In the genomic region with DNA sequence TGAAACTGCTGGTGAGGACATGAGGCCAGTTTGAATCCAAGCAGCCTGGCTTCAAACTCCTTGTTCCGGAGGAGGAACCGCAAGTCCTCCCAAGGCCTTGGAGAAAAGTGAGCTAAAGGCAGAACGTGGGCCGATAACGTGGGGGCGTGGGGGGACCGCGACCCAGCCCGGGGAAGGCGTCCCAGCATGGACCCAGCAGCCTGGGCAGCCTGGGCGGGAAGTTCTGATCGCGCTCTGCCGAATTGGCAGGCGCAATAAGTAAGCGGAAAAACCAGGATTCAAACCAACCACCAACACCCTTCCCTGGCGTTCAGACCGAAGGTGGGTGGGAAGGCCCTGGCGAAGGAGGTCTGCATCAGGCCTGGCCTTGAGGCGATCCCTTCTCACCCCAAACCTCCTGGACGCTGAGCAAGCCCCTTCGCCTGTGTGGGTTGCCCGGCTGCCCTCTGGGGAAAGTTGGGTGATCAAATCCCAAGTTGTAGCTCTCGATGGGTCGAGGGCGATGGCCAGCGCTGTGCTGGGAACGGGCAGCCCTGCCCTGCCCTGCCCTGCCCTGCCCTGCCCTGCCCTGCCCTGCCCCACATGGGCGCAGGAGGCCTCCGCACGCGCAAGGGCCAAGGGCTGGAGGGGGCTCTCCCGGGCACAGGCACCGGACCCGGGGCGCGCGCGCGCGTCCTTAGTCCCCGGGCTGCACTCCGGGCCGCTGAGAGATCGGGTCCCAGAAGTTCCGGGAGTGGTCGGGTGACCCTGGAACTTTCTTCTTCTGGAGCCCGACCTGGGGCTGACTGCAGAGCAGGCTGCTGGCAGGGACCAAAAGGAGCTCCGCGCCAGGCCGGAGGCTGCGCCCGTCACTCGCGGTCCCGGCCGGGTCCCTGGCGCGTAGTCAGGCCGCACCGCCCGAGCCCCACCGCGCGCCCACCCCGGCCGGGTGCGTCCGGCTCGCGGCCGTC, we compare ENCODE assay signal across 1 cellular context.
TF ChIP-seq lines count a peak whose summit lies in the region.

No MANE protein-coding gene starts in this region.

TF ChIP-seq in HepG2, 621 proteins besides CTCF, POLR2A, EP300 and RAD21 (continued from another document and continues in another):
- TF ChIP-seq ZNF121 (CRISPR knock-in tag; IDR thresholded peaks at IDR 0.05) (peak; percentile 79), ZNF274 (CRISPR knock-in tag; IDR thresholded peaks at IDR 0.05) (peak; percentile 73), HNRNPK (IDR thresholded peaks at IDR 0.05; ENCODE audit: low read depth, low read length, poor library complexity, severe bottlenecking) (peak; percentile 26), MAX (IDR thresholded peaks at IDR 0.05) (peak; percentile 57; the same call in 1 of the 2 replicates), MEF2D (CRISPR knock-in tag; IDR thresholded peaks at IDR 0.05) (no peak), RORA (CRISPR knock-in tag; IDR thresholded peaks at IDR 0.05) (no peak), ZNF607 (CRISPR knock-in tag; IDR thresholded peaks at IDR 0.05; ENCODE audit: borderline replicate concordance) (no peak), POLR2G (IDR thresholded peaks at IDR 0.05; ENCODE audit: low read depth, low read length) (0 out of 2 replicates have a peak, but pooled peaks have one; percentile 43), NR3C1 (CRISPR knock-in tag; IDR thresholded peaks at IDR 0.05) (no peak), ARHGAP35 (CRISPR knock-in tag; IDR thresholded peaks at IDR 0.05; ENCODE audit: borderline replicate concordance) (no peak), HDAC1 (CRISPR knock-in tag; IDR thresholded peaks at IDR 0.05) (peak; percentile 31; the same call in 1 of the 2 replicates), KLF15 (CRISPR knock-in tag; IDR thresholded peaks at IDR 0.05; ENCODE audit: borderline replicate concordance) (0 out of 2 replicates have a peak, but pooled peaks have one; percentile 37), NPAS2 (CRISPR knock-in tag; IDR thresholded peaks at IDR 0.05; ENCODE audit: borderline replicate concordance) (peak; percentile 67; the same call in 1 of the 2 replicates), ZBTB38 (CRISPR knock-in tag; IDR thresholded peaks at IDR 0.05) (0 out of 2 replicates have a peak, but pooled peaks have one; percentile 37), CREB1 (IDR thresholded peaks at IDR 0.05) (no peak), CREB1 (CRISPR knock-in tag; IDR thresholded peaks at IDR 0.05) (no peak), ZNF503 (CRISPR knock-in tag; IDR thresholded peaks at IDR 0.05) (no peak), CHCHD3 (CRISPR knock-in tag; IDR thresholded peaks at IDR 0.05) (no peak; the same call in 1 of the 2 replicates), ZNF569 (CRISPR knock-in tag; IDR thresholded peaks at IDR 0.05; ENCODE audit: borderline replicate concordance) (no peak), ZNF256 (CRISPR knock-in tag; conservative IDR thresholded peaks at IDR 0.05) (no peak), ZFX (CRISPR knock-in tag; IDR thresholded peaks at IDR 0.05; ENCODE audit: low read depth) (peak; percentile 42; the same call in 1 of the 2 replicates), KDM5B (CRISPR knock-in tag; IDR thresholded peaks at IDR 0.05; ENCODE audit: borderline replicate concordance) (peak; percentile 15; the same call in 1 of the 2 replicates), ZNF468 (CRISPR knock-in tag; IDR thresholded peaks at IDR 0.05) (0 out of 2 replicates have a peak, but pooled peaks have one; percentile 42), ZSCAN25 (CRISPR knock-in tag; IDR thresholded peaks at IDR 0.05) (peak; percentile 62; the same call in 1 of the 2 replicates), KAT2B (IDR thresholded peaks at IDR 0.05; ENCODE audit: borderline replicate concordance, low read depth, low read length) (no peak), EZH2 (conservative IDR thresholded peaks at IDR 0.05; ENCODE audit: low read depth, low read length) (no peak), ZNF44 (CRISPR knock-in tag; IDR thresholded peaks at IDR 0.05) (no peak), ZFY (CRISPR knock-in tag; IDR thresholded peaks at IDR 0.05) (peak; percentile 43), ZC3H13 (CRISPR knock-in tag; IDR thresholded peaks at IDR 0.05) (peak; percentile 4), RBFOX2 (IDR thresholded peaks at IDR 0.05; ENCODE audit: low read depth, low read length) (no peak), ZNF614 (CRISPR knock-in tag; IDR thresholded peaks at IDR 0.05; ENCODE audit: borderline replicate concordance) (no peak), TBX2 (CRISPR knock-in tag; IDR thresholded peaks at IDR 0.05; ENCODE audit: borderline replicate concordance) (0 out of 2 replicates have a peak, but pooled peaks have one; percentile 21), RBAK (CRISPR knock-in tag; IDR thresholded peaks at IDR 0.05) (peak; percentile 39; the same call in 1 of the 2 replicates), ZNF547 (CRISPR knock-in tag; IDR thresholded peaks at IDR 0.05) (peak; percentile 23), NCOA2 (CRISPR knock-in tag; IDR thresholded peaks at IDR 0.05) (no peak), ZBTB33 (CRISPR knock-in tag; IDR thresholded peaks at IDR 0.05) (peak; percentile 50; the same call in 1 of the 2 replicates), ZNF33B (CRISPR knock-in tag; IDR thresholded peaks at IDR 0.05) (0 out of 2 replicates have a peak, but pooled peaks have one; percentile 39), ZNF574 (CRISPR knock-in tag; IDR thresholded peaks at IDR 0.05) (peak; percentile 10; the same call in 1 of the 2 replicates), PHF8 (CRISPR knock-in tag; IDR thresholded peaks at IDR 0.05) (peak; percentile 42; the same call in 1 of the 2 replicates), ZNF563 (CRISPR knock-in tag; IDR thresholded peaks at IDR 0.05) (peak; percentile 5; the same call in 1 of the 2 replicates), SMARCE1 (IDR thresholded peaks at IDR 0.05; ENCODE audit: borderline replicate concordance) (no peak), NONO (IDR thresholded peaks at IDR 0.05) (no peak), NONO (CRISPR knock-in tag; conservative IDR thresholded peaks at IDR 0.05) (peak; percentile 47; the same call in 1 of the 2 replicates), MEIS2 (CRISPR knock-in tag; IDR thresholded peaks at IDR 0.05) (0 out of 2 replicates have a peak, but pooled peaks have one; percentile 15), NRL (CRISPR knock-in tag; IDR thresholded peaks at IDR 0.05; ENCODE audit: borderline replicate concordance) (peak; percentile 70)
- TF ChIP-seq, protein P1, sequence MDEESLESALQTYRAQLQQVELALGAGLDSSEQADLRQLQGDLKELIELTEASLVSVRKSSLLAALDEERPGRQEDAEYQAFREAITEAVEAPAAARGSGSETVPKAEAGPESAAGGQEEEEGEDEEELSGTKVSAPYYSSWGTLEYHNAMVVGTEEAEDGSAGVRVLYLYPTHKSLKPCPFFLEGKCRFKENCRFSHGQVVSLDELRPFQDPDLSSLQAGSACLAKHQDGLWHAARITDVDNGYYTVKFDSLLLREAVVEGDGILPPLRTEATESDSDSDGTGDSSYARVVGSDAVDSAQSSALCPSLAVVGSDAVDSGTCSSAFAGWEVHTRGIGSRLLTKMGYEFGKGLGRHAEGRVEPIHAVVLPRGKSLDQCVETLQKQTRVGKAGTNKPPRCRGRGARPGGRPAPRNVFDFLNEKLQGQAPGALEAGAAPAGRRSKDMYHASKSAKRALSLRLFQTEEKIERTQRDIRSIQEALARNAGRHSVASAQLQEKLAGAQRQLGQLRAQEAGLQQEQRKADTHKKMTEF (CRISPR knock-in tag; IDR thresholded peaks at IDR 0.05) = peak; percentile 27; the same call in 1 of the 2 replicates
- TF ChIP-seq, protein P2, sequence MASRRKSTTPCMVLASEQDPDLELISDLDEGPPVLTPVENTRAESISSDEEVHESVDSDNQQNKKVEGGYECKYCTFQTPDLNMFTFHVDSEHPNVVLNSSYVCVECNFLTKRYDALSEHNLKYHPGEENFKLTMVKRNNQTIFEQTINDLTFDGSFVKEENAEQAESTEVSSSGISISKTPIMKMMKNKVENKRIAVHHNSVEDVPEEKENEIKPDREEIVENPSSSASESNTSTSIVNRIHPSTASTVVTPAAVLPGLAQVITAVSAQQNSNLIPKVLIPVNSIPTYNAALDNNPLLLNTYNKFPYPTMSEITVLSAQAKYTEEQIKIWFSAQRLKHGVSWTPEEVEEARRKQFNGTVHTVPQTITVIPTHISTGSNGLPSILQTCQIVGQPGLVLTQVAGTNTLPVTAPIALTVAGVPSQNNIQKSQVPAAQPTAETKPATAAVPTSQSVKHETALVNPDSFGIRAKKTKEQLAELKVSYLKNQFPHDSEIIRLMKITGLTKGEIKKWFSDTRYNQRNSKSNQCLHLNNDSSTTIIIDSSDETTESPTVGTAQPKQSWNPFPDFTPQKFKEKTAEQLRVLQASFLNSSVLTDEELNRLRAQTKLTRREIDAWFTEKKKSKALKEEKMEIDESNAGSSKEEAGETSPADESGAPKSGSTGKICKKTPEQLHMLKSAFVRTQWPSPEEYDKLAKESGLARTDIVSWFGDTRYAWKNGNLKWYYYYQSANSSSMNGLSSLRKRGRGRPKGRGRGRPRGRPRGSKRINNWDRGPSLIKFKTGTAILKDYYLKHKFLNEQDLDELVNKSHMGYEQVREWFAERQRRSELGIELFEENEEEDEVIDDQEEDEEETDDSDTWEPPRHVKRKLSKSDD (CRISPR knock-in tag; IDR thresholded peaks at IDR 0.05; ENCODE audit: low read depth) = peak; percentile 54; the same call in 1 of the 2 replicates
- TF ChIP-seq, protein P3, sequence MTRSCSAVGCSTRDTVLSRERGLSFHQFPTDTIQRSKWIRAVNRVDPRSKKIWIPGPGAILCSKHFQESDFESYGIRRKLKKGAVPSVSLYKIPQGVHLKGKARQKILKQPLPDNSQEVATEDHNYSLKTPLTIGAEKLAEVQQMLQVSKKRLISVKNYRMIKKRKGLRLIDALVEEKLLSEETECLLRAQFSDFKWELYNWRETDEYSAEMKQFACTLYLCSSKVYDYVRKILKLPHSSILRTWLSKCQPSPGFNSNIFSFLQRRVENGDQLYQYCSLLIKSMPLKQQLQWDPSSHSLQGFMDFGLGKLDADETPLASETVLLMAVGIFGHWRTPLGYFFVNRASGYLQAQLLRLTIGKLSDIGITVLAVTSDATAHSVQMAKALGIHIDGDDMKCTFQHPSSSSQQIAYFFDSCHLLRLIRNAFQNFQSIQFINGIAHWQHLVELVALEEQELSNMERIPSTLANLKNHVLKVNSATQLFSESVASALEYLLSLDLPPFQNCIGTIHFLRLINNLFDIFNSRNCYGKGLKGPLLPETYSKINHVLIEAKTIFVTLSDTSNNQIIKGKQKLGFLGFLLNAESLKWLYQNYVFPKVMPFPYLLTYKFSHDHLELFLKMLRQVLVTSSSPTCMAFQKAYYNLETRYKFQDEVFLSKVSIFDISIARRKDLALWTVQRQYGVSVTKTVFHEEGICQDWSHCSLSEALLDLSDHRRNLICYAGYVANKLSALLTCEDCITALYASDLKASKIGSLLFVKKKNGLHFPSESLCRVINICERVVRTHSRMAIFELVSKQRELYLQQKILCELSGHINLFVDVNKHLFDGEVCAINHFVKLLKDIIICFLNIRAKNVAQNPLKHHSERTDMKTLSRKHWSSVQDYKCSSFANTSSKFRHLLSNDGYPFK (CRISPR knock-in tag; IDR thresholded peaks at IDR 0.05; ENCODE audit: borderline replicate concordance) = 0 out of 2 replicates have a peak, but pooled peaks have one; percentile 38
